In the genomic region with DNA sequence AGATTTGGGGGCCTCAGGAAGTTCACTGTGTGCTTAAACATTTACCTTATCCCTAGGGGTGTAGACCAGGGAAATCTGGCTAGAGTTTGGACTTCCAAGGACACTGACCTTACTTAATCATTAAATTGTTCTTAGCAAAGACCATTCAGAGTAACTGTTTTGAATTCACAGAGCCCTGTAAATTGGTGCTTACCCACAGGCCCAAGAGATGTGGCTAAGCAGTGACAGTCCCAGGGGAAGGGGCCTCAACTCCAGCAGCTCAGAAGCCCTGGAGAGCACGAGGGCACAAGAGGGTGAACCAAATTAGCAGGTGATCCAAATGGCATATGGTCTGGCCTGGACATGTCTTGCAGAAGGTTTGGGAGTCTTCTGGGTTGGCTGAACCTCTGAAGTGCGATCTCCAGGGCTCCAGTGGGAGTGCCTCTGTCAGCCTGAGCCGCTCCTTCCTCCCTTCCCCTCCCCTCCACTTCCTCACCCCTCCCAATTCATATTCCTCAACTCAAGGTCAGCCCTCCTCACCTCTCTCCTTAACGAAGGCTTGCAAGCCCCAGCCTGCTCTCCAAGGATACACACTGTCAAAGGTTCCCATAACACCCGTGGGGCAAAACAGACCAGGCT, we compare ENCODE assay signal across 15 cellular contexts. TPM values are rescaled to one million over a fixed set of nuclear protein-coding genes. Genes with fewer than 3 reads are reported as not detected.
DNase-seq lines count a peak whose midpoint lies in the region; ATAC-seq and TF ChIP-seq lines count a peak whose summit lies in the region.
"Had no signal": no experiment of that assay in that cellular context is flagged by ENCODE, and none has a peak within 500 bp of the region (broad histone marks: within the 10 kb centered on the region; RNA-seq: fewer than 3 reads in every experiment).

No MANE protein-coding gene starts in this region.

- intact Hi-C loops in activated CD4-positive, alpha-beta T cell treated with anti-CD3 and anti-CD28 coated beads, Interleukin-2, amount 10 ng/mL, durations not matched to agents 24 days and 14 days (cut with micrococcal nuclease): no loop called here
- intact Hi-C loops in CD4-positive, alpha-beta memory T cell (cut with micrococcal nuclease): no loop called here

- no peak overlapping the region for H2AFZ ChIP-seq in parathyroid adenoma
- H2AFZ ChIP-seq: neural progenitor cell had no signal

- TF ChIP-seq CTCF in C4-2B (conservative IDR thresholded peaks at IDR 0.05): no peak
- TF ChIP-seq CTCF in parathyroid adenoma (IDR thresholded peaks at IDR 0.05): no peak

- H3K4me3 Mint-ChIP-seq in activated CD4-positive, alpha-beta T cell treated with anti-CD3 and anti-CD28 coated beads, Interleukin-2, amount 10 ng/mL, durations not matched to agents 24 days and 14 days: no peak overlapping the region
- H3K4me3 Mint-ChIP-seq in CD4-positive, alpha-beta memory T cell: no peak overlapping the region
- H3K4me3 Mint-ChIP-seq: neural progenitor cell had no signal

- no peaks in the 10 kb centered on the region for H3K79me2 ChIP-seq in parathyroid adenoma

- CTCF ChIA-PET in CD4-positive, alpha-beta memory T cell (lab: Charles Lee; ENCODE audit: partially characterized antibody): interaction anchor here (1.1 kb wide), 1 partner anchor 24 kb away, joined by 4 read pairs; no protein-coding TSS in a partner anchor

- peaks cover 3% of the 10 kb centered on the region for H3K4me1 Mint-ChIP-seq in activated CD4-positive, alpha-beta T cell treated with anti-CD3 and anti-CD28 coated beads, Interleukin-2, amount 10 ng/mL, durations not matched to agents 24 days and 14 days
- H3K4me1 Mint-ChIP-seq in CD4-positive, alpha-beta memory T cell: peaks cover 4 to 10% (median 5%) of the 10 kb centered on the region in 4 donors

- H3K36me3 Mint-ChIP-seq in activated CD4-positive, alpha-beta T cell treated with anti-CD3 and anti-CD28 coated beads, Interleukin-2, amount 10 ng/mL, durations not matched to agents 24 days and 14 days (ENCODE audit: low read depth): peaks cover 2% of the 10 kb centered on the region
- H3K36me3 Mint-ChIP-seq in CD4-positive, alpha-beta memory T cell: no peaks in the 10 kb centered on the region
- H3K36me3 Mint-ChIP-seq: activated naive CD4-positive, alpha-beta T cell treated with anti-CD3 and anti-CD28 coated beads, Interleukin-2, amount 50 U/mL, for 72 hours; neural progenitor cell had no signal

- DNase-seq in NCI-H69 (lab: John Stamatoyannopoulos, UW): peak; percentile 10
- no peak for DNase-seq in activated CD4-positive, alpha-beta T cell treated with anti-CD3 and anti-CD28 coated beads, Interleukin-2, amount 10 ng/mL, durations not matched to agents 24 days and 14 days
- DNase-seq in cerebellum (ENCODE audit: low spot score): no peak
- no peak for DNase-seq in CD4-positive, alpha-beta memory T cell
- DNase-seq in NCI-H2107 (lab: John Stamatoyannopoulos, UW): no peak
- DNase-seq: activated CD8-positive, alpha-beta memory T cell treated with anti-CD3 and anti-CD28 coated beads, Interleukin-2, amount 50 U/mL, for 4 hours; DMS53; left ventricle myocardium superior; NCI-H187 treated with DMSO at 0.1 percent for 48 hours; stimulated activated CD4-positive, alpha-beta T cell treated with anti-CD3 and anti-CD28 coated beads, Interleukin-12 subunit alpha, Interleukin-12 subunit beta, amount 100 ng/mL, for 4 hours had no signal

- H3K27ac Mint-ChIP-seq in activated CD4-positive, alpha-beta T cell treated with anti-CD3 and anti-CD28 coated beads, Interleukin-2, amount 10 ng/mL, durations not matched to agents 24 days and 14 days: no peak overlapping the region
- no peak overlapping the region for H3K27ac Mint-ChIP-seq in CD4-positive, alpha-beta memory T cell
- H3K27ac Mint-ChIP-seq: activated naive CD4-positive, alpha-beta T cell treated with anti-CD3 and anti-CD28 coated beads, Interleukin-2, amount 50 U/mL, for 72 hours; neural progenitor cell had no signal

- peak overlapping the region; percentile 30 for H3K4me2 ChIP-seq in parathyroid adenoma (ENCODE audit: low read length)
- H3K4me2 ChIP-seq: neural progenitor cell had no signal

- H3K27ac ChIP-seq in C4-2B (peak overlapping the region; percentile 72), parathyroid adenoma (no peak overlapping the region)
- no peak overlapping the region for H3K27ac ChIP-seq in CD4-positive, alpha-beta memory T cell (ENCODE audit: low read depth, low read length)
- H3K27ac ChIP-seq: neural progenitor cell had no signal

- H3K9me3 ChIP-seq in parathyroid adenoma (ENCODE audit: control insufficient read depth, low read length): no peaks in the 10 kb centered on the region
- H3K9me3 ChIP-seq in CD4-positive, alpha-beta memory T cell (ENCODE audit: control insufficient read depth in 1 of 2, low read length in 2 of 2): no peaks in the 10 kb centered on the region

- POLR2A ChIA-PET in CD4-positive, alpha-beta memory T cell (lab: Charles Lee; ENCODE audit: partially characterized antibody): no interaction called here

- peaks cover 7% of the 10 kb centered on the region for H3K27me3 Mint-ChIP-seq in activated CD4-positive, alpha-beta T cell treated with anti-CD3 and anti-CD28 coated beads, Interleukin-2, amount 10 ng/mL, durations not matched to agents 24 days and 14 days
- H3K27me3 Mint-ChIP-seq in CD4-positive, alpha-beta memory T cell: no peaks in the 10 kb centered on the region

- ATAC-seq in esophagus mucosa: peak; percentile 67
- ATAC-seq: activated naive CD4-positive, alpha-beta T cell treated with anti-CD3 and anti-CD28 coated beads, Interleukin-2, amount 50 U/mL, for 72 hours; left ventricle myocardium superior had no signal

- H3K36me3 ChIP-seq in parathyroid adenoma (ENCODE audit: control insufficient read depth, insufficient read depth, low read length): no peaks in the 10 kb centered on the region
- H3K36me3 ChIP-seq in CD4-positive, alpha-beta memory T cell (ENCODE audit: insufficient read depth, low read length): no peaks in the 10 kb centered on the region
- H3K36me3 ChIP-seq: neural progenitor cell had no signal

- H3K9ac ChIP-seq in parathyroid adenoma: no peak overlapping the region
- H3K9ac ChIP-seq: neural progenitor cell had no signal

- H3K4me1 ChIP-seq in parathyroid adenoma: peaks cover 7% of the 10 kb centered on the region
- peaks cover 10% of the 10 kb centered on the region for H3K4me1 ChIP-seq in CD4-positive, alpha-beta memory T cell (ENCODE audit: insufficient read depth, low read length)

- no peak overlapping the region for H3K4me3 ChIP-seq in parathyroid adenoma (ENCODE audit: low read depth, low read length)
- H3K4me3 ChIP-seq in CD4-positive, alpha-beta memory T cell (ENCODE audit: low read length in 2 of 2): no peak overlapping the region
- H3K4me3 ChIP-seq: neural progenitor cell had no signal

- H3K27me3 ChIP-seq in parathyroid adenoma (ENCODE audit: control insufficient read depth, insufficient read depth, low read length): no peaks in the 10 kb centered on the region
- H3K27me3 ChIP-seq in CD4-positive, alpha-beta memory T cell (ENCODE audit: insufficient read depth, low read length): no peaks in the 10 kb centered on the region

- H3K9me3 Mint-ChIP-seq in activated CD4-positive, alpha-beta T cell treated with anti-CD3 and anti-CD28 coated beads, Interleukin-2, amount 10 ng/mL, durations not matched to agents 24 days and 14 days: no peaks in the 10 kb centered on the region
- no peaks in the 10 kb centered on the region for H3K9me3 Mint-ChIP-seq in CD4-positive, alpha-beta memory T cell
- H3K9me3 Mint-ChIP-seq: activated naive CD4-positive, alpha-beta T cell treated with anti-CD3 and anti-CD28 coated beads, Interleukin-2, amount 50 U/mL, for 72 hours; neural progenitor cell had no signal

RNA-seq across cellular contexts. Expression of a gene that starts 4.3 kb away (rescaled TPM):
- total RNA-seq in esophagus mucosa (11.1 TPM), cerebellum (6.4 TPM)
- total RNA-seq in activated CD4-positive, alpha-beta T cell treated with anti-CD3 and anti-CD28 coated beads, Interleukin-2, amount 10 ng/mL, durations not matched to agents 24 days and 14 days: 6.6 and 6.8 TPM in 2 replicates
- total RNA-seq in CD4-positive, alpha-beta memory T cell: 1 to 10 TPM; 2.1 to 2.6 TPM
- polyA plus RNA-seq in CD4-positive, alpha-beta memory T cell: under 1 TPM in 1 of 2 donors, not detected in 1; 0.29 TPM

RNA-seq across cellular contexts. Expression of a gene that starts 11.9 kb away (rescaled TPM):
- total RNA-seq in esophagus mucosa (3.3 TPM), cerebellum (1.9 TPM)
- total RNA-seq in activated CD4-positive, alpha-beta T cell treated with anti-CD3 and anti-CD28 coated beads, Interleukin-2, amount 10 ng/mL, durations not matched to agents 24 days and 14 days: 12.0 and 13.9 TPM in 2 replicates
- not detected for total RNA-seq in CD4-positive, alpha-beta memory T cell
- polyA plus RNA-seq in CD4-positive, alpha-beta memory T cell: not detected
- total RNA-seq: left ventricle myocardium superior had no signal

RNA-seq across cellular contexts. Expression of a gene that starts 35.0 kb away (rescaled TPM):
- total RNA-seq in esophagus mucosa (110 TPM), cerebellum (281 TPM)
- 247 and 255 TPM in 2 replicates for total RNA-seq in activated CD4-positive, alpha-beta T cell treated with anti-CD3 and anti-CD28 coated beads, Interleukin-2, amount 10 ng/mL, durations not matched to agents 24 days and 14 days
- total RNA-seq in CD4-positive, alpha-beta memory T cell: 10 to 100 TPM; 34.5 to 37.1 TPM
- polyA plus RNA-seq in CD4-positive, alpha-beta memory T cell: 10 to 100 TPM; 53.7 to 85.2 TPM

RNA-seq across cellular contexts. Expression of a gene that starts 51.4 kb away (rescaled TPM):
- 20.6 TPM for total RNA-seq in esophagus mucosa
- 30.0 and 31.9 TPM in 2 replicates for total RNA-seq in activated CD4-positive, alpha-beta T cell treated with anti-CD3 and anti-CD28 coated beads, Interleukin-2, amount 10 ng/mL, durations not matched to agents 24 days and 14 days
- total RNA-seq in cerebellum: 39.0 TPM
- total RNA-seq in CD4-positive, alpha-beta memory T cell: 10 to 100 TPM; 53.3 to 57.2 TPM
- 10 to 100 TPM; 27.5 to 58.4 TPM for polyA plus RNA-seq in CD4-positive, alpha-beta memory T cell
